Comparison of ENCODE assay signal across 10 cellular contexts in the genomic region with DNA sequence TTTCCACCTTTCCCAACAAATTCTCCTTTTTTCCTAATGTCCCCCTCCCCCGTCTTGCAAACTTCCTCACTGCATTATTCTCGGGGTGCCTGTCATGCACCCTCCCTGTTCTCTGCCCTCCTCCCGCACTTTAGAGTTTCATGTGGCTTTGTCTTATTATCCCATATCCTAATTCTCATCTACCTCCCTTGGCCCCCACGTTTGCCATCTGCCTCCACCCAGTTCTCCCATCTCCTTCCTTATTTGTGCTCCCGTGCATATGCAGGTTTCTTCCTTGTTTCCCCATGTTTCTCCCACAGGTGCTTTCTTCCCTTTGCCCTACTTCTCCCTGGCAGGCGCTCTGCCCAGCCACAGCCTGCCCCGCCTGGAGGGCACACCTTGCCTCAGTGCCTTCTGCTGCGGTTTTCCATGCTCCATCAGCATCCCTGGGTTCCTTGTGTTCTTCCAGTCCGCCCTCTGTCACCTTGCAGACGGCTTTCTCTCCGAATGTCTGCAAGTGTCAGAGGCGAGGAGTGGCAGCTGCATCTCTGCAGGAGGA. TPM values are rescaled to one million over a fixed set of nuclear protein-coding genes. Genes with fewer than 3 reads are reported as not detected.
DNase-seq lines count a peak whose midpoint lies in the region; ATAC-seq lines count a peak whose summit lies in the region.
"Had no signal": no experiment of that assay in that cellular context is flagged by ENCODE, and none has a peak within 500 bp of the region (broad histone marks: within the 10 kb centered on the region; RNA-seq: fewer than 3 reads in every experiment).

No MANE protein-coding gene starts in this region.

- H3K36me3 Mint-ChIP-seq in activated CD8-positive, alpha-beta memory T cell treated with anti-CD3 and anti-CD28 coated beads, Interleukin-2, amount 10 ng/mL, durations not matched to agents 7 days and 5 days, result peaks cover 12% of the 10 kb centered on the region
- H3K36me3 Mint-ChIP-seq in activated naive CD8-positive, alpha-beta T cell, result peaks cover 12% of the 10 kb centered on the region

- H3K4me3 ChIP-seq in stomach smooth muscle (ENCODE audit: low read length in 2 of 2), result peak overlapping the region; percentile 79 to 84

- peaks cover 13% of the 10 kb centered on the region for H3K4me1 ChIP-seq in stomach smooth muscle (ENCODE audit: control insufficient read depth, insufficient read depth, low read length)

- H3K36me3 ChIP-seq in stomach smooth muscle (ENCODE audit: control insufficient read depth in 2 of 2, insufficient read depth in 2 of 2, low read length in 2 of 2), result peaks cover 0 to 6% of the 10 kb centered on the region in 2 donors
- H3K36me3 ChIP-seq: adrenal gland, neutrophil had no signal

- H3K27ac ChIP-seq in stomach smooth muscle (ENCODE audit: low read length), result no peak overlapping the region
- H3K27ac ChIP-seq: neutrophil had no signal

- no peak for ATAC-seq in activated CD8-positive, alpha-beta memory T cell treated with anti-CD3 and anti-CD28 coated beads, Interleukin-2, amount 10 ng/mL, durations not matched to agents 7 days and 5 days
- ATAC-seq in left lobe of liver, result peak; percentile 18
- ATAC-seq in HG02571 (IDR thresholded peaks at IDR 0.05; ENCODE audit: unreplicated experiment), result no peak

- peaks cover 13% of the 10 kb centered on the region for H3K27me3 Mint-ChIP-seq in activated CD8-positive, alpha-beta memory T cell treated with anti-CD3 and anti-CD28 coated beads, Interleukin-2, amount 10 ng/mL, durations not matched to agents 7 days and 5 days
- H3K27me3 Mint-ChIP-seq in activated naive CD8-positive, alpha-beta T cell, result no peaks in the 10 kb centered on the region

- H3K27me3 ChIP-seq in stomach smooth muscle (ENCODE audit: control insufficient read depth in 1 of 2, insufficient read depth in 2 of 2, low read length in 2 of 2), result peaks cover 0 to 6% of the 10 kb centered on the region in 2 donors
- H3K27me3 ChIP-seq: adrenal gland had no signal

- H3K9ac ChIP-seq in stomach smooth muscle (ENCODE audit: low read length in 2 of 2), result no peak overlapping the region

- peak overlapping the region; percentile 83 for H3K4me3 Mint-ChIP-seq in activated CD8-positive, alpha-beta memory T cell treated with anti-CD3 and anti-CD28 coated beads, Interleukin-2, amount 10 ng/mL, durations not matched to agents 7 days and 5 days
- H3K4me3 Mint-ChIP-seq in activated naive CD8-positive, alpha-beta T cell, result peak overlapping the region; percentile 91

- H3K27ac Mint-ChIP-seq in activated CD8-positive, alpha-beta memory T cell treated with anti-CD3 and anti-CD28 coated beads, Interleukin-2, amount 10 ng/mL, durations not matched to agents 7 days and 5 days, result no peak overlapping the region
- peak overlapping the region; percentile 51 for H3K27ac Mint-ChIP-seq in activated naive CD8-positive, alpha-beta T cell

- no peak for DNase-seq in activated CD8-positive, alpha-beta memory T cell treated with anti-CD3 and anti-CD28 coated beads, Interleukin-2, amount 10 ng/mL, durations not matched to agents 7 days and 5 days
- no peak for DNase-seq in activated CD8-positive, alpha-beta memory T cell treated with anti-CD3 and anti-CD28 coated beads for 24 hours
- DNase-seq in left lobe of liver (ENCODE audit: low spot score) (peak; percentile 53), cortex of kidney (lab: John Stamatoyannopoulos, UW) (no peak), GDM1 (lab: John Stamatoyannopoulos, UW) (no peak)

- CTCF ChIA-PET in activated CD8-positive, alpha-beta memory T cell treated with anti-CD3 and anti-CD28 coated beads, Interleukin-2, amount 10 ng/mL, durations not matched to agents 7 days and 5 days (lab: Charles Lee), result interaction anchor here (0.8 to 2.3 kb wide), 10 partner anchors 26 to 110 kb away, joined by 3 to 7 read pairs (median 4); no protein-coding TSS in a partner anchor

- peaks cover 37% of the 10 kb centered on the region for H3K4me1 Mint-ChIP-seq in activated CD8-positive, alpha-beta memory T cell treated with anti-CD3 and anti-CD28 coated beads, Interleukin-2, amount 10 ng/mL, durations not matched to agents 7 days and 5 days
- H3K4me1 Mint-ChIP-seq in activated naive CD8-positive, alpha-beta T cell (ENCODE audit: low read depth), result peaks cover 28% of the 10 kb centered on the region

- no peaks in the 10 kb centered on the region for H3K9me3 Mint-ChIP-seq in activated CD8-positive, alpha-beta memory T cell treated with anti-CD3 and anti-CD28 coated beads, Interleukin-2, amount 10 ng/mL, durations not matched to agents 7 days and 5 days (ENCODE audit: low read depth)
- no peaks in the 10 kb centered on the region for H3K9me3 Mint-ChIP-seq in activated naive CD8-positive, alpha-beta T cell (ENCODE audit: low read depth)

- no peaks in the 10 kb centered on the region for H3K9me3 ChIP-seq in stomach smooth muscle (ENCODE audit: control insufficient read depth in 2 of 2, low read length in 2 of 2)
- H3K9me3 ChIP-seq: adrenal gland, neutrophil had no signal

RNA-seq across cellular contexts. Expression of gene SPATA13, which starts 1.5 kb away (rescaled TPM):
- 10 to 100 TPM; 51.0 to 57.8 TPM for total RNA-seq in activated CD8-positive, alpha-beta memory T cell treated with anti-CD3 and anti-CD28 coated beads, Interleukin-2, amount 10 ng/mL, durations not matched to agents 7 days and 5 days
- total RNA-seq in left lobe of liver, result 24.7 TPM
